ENCODE assay signal across 8 cellular contexts in genomic region chr11:130070109-130070828, GRCh38. TPM values are rescaled to one million over a fixed set of nuclear protein-coding genes. Genes with fewer than 3 reads are reported as not detected.
A peak's percentile ranks its signal among the peaks of the same experiment; 100 is the strongest.
DNase-seq lines count a peak whose midpoint lies in the region; ATAC-seq lines count a peak whose summit lies in the region.

No MANE protein-coding gene starts in this region.

- DNase-seq in COR-L47 (lab: John Stamatoyannopoulos, UW): peak; percentile 11
- DNase-seq in HT1080 (ENCODE audit: low read depth): peak; percentile 9
- peak; percentile 15 for DNase-seq in activated CD4-positive, CD25-positive, alpha-beta regulatory T cell treated with anti-CD3 and anti-CD28 coated beads, Interleukin-2, amount 50 U/mL, for 16 hours (ENCODE audit: low read depth, low spot score)
- peak; percentile 29 for DNase-seq in cerebellum (ENCODE audit: low spot score)
- DNase-seq in left colon: peak; percentile 31 to 65
- DNase-seq in stimulated activated CD4-positive, alpha-beta T cell treated with anti-CD3 and anti-CD28 coated beads, Interleukin-2, amount 100 ng/mL, for 48 hours: peak; percentile 30 to 43
- DNase-seq in cerebellar nuclear complex (lab: John Stamatoyannopoulos, UW): no peak

- ATAC-seq in GM21360 (IDR thresholded peaks at IDR 0.05; ENCODE audit: unreplicated experiment) (peak; percentile 28), left colon (peak; percentile 10)

- intact Hi-C loops in left colon (cut with DNase I, micrococcal nuclease): loop anchor here in 1 of 2 donors (10.0 kb wide), 2 partner anchors 55 to 65 kb away; partner anchors contain the start of gene PRDM10

RNA-seq across cellular contexts. Expression of gene APLP2, which starts 0.6 kb away (rescaled TPM):
- 74.3 and 87.6 TPM in 2 replicates for total RNA-seq in HT1080 (2014; rRNA removed; shearing (Covaris generic))
- polyA plus RNA-seq in HT1080 (2015; cell fraction: cytosol; rRNA removed): 155 and 197 TPM in 2 replicates
- 420 and 448 TPM in 2 replicates for polyA plus RNA-seq in HT1080 (2015; cell fraction: nucleus; rRNA removed)
- total RNA-seq in cerebellum (341 TPM), left colon (100 to 1,000 TPM; 349 to 496 TPM)

Comparison
In these comparisons a context has a peak if more than half of its experiments do, and no peak if none do; other contexts are left out.
1. DNase-seq: peak in COR-L47 (single experiment), HT1080 (single experiment), activated CD4-positive, CD25-positive, alpha-beta regulatory T cell treated with anti-CD3 and anti-CD28 coated beads, Interleukin-2, amount 50 U/mL, for 16 hours (single experiment), cerebellum (single experiment), left colon (2 of 2) and stimulated activated CD4-positive, alpha-beta T cell treated with anti-CD3 and anti-CD28 coated beads, Interleukin-2, amount 100 ng/mL, for 48 hours (2 of 2); none in cerebellar nuclear complex (0 of 2).